Comparison of ENCODE assay signal across 8 cellular contexts in genomic region chr15:90059208-90059985, GRCh38. TPM values are rescaled to one million over a fixed set of nuclear protein-coding genes. Genes with fewer than 3 reads are reported as not detected.
DNase-seq lines count a peak whose midpoint lies in the region; ATAC-seq and TF ChIP-seq lines count a peak whose summit lies in the region.

No MANE protein-coding gene starts in this region.

- no peaks in the 10 kb centered on the region for H3K27me3 Mint-ChIP-seq in activated T-helper 17 cell treated with anti-CD3 and anti-CD28 coated beads, Interleukin-2, amount 50 U/mL, for 72 hours

- H3K27me3 ChIP-seq in OCI-LY3 (ENCODE audit: low read depth, low read length) = no peaks in the 10 kb centered on the region

- H3K9me3 ChIP-seq in OCI-LY3 (ENCODE audit: insufficient read depth, low read length) = no peaks in the 10 kb centered on the region

- H3K9me3 Mint-ChIP-seq in activated T-helper 17 cell treated with anti-CD3 and anti-CD28 coated beads, Interleukin-2, amount 50 U/mL, for 72 hours = no peaks in the 10 kb centered on the region

- no peak for TF ChIP-seq CTCF in OCI-LY3 (IDR thresholded peaks at IDR 0.05; ENCODE audit: low read depth, low read length)

- H3K9ac ChIP-seq in OCI-LY3 (ENCODE audit: low read length) = peak overlapping the region; percentile 91

- H3K27ac Mint-ChIP-seq in activated T-helper 17 cell treated with anti-CD3 and anti-CD28 coated beads, Interleukin-2, amount 50 U/mL, for 72 hours = peak overlapping the region; percentile 86

- no peaks in the 10 kb centered on the region for H3K36me3 Mint-ChIP-seq in activated T-helper 17 cell treated with anti-CD3 and anti-CD28 coated beads, Interleukin-2, amount 50 U/mL, for 72 hours (ENCODE audit: low read depth)

- no peaks in the 10 kb centered on the region for H4K20me1 ChIP-seq in OCI-LY3 (ENCODE audit: insufficient read depth, low read length)

- peaks cover 37% of the 10 kb centered on the region for H3K4me1 Mint-ChIP-seq in activated T-helper 17 cell treated with anti-CD3 and anti-CD28 coated beads, Interleukin-2, amount 50 U/mL, for 72 hours

- H3K4me2 ChIP-seq in OCI-LY3 (ENCODE audit: low read length) = peak overlapping the region; percentile 50

- H3K79me2 ChIP-seq in OCI-LY3 (ENCODE audit: low read length) = peaks cover 92% of the 10 kb centered on the region

- H3K4me3 Mint-ChIP-seq in activated T-helper 17 cell treated with anti-CD3 and anti-CD28 coated beads, Interleukin-2, amount 50 U/mL, for 72 hours = peak overlapping the region; percentile 61

- ATAC-seq in GM18502 (IDR thresholded peaks at IDR 0.05; ENCODE audit: poor library complexity, unreplicated experiment) (peak; percentile 84), HG02852 (IDR thresholded peaks at IDR 0.05; ENCODE audit: unreplicated experiment) (peak; percentile 82)
- ATAC-seq in activated T-helper 17 cell treated with anti-CD3 and anti-CD28 coated beads, Interleukin-2, amount 50 U/mL, for 72 hours (replicated peaks) = peak; percentile 95

- H3K36me3 ChIP-seq in OCI-LY3 (replicated peaks; ENCODE audit: low read depth, low read length) = peaks cover 21% of the 10 kb centered on the region

- H3K4me3 ChIP-seq in OCI-LY3 (ENCODE audit: low read length) = peak overlapping the region; percentile 23

- peaks cover 94% of the 10 kb centered on the region for H3K4me1 ChIP-seq in OCI-LY3 (ENCODE audit: low read length)

- H2AFZ ChIP-seq in OCI-LY3 (ENCODE audit: low read depth, low read length) = no peak overlapping the region

- H3K27ac ChIP-seq in OCI-LY3 (ENCODE audit: low read length) = peak overlapping the region; percentile 98

- DNase-seq in iPS DF 19.7 (ENCODE audit: low read depth, low spot score) (peak; percentile 67), NCI-H1417 (lab: John Stamatoyannopoulos, UW) (no peak), NCI-H1930 (lab: John Stamatoyannopoulos, UW) (no peak)
- DNase-seq in stimulated activated CD4-positive, alpha-beta T cell treated with anti-CD3 and anti-CD28 coated beads, Interleukin-2, amount 100 ng/mL, for 24 hours = peak; percentile 83 to 86

RNA-seq across cellular contexts. Expression of gene IDH2, which starts 42.9 kb away (rescaled TPM):
- total RNA-seq in activated T-helper 17 cell treated with anti-CD3 and anti-CD28 coated beads, Interleukin-2, amount 50 U/mL, for 72 hours = 10 to 100 TPM; 53.5 to 75.6 TPM

RNA-seq across cellular contexts. Expression of gene ZNF710, which starts 58.3 kb away (rescaled TPM):
- total RNA-seq in activated T-helper 17 cell treated with anti-CD3 and anti-CD28 coated beads, Interleukin-2, amount 50 U/mL, for 72 hours = 10 to 100 TPM; 12.2 to 15.4 TPM

Comparison
In these comparisons a context has a peak if more than half of its experiments do, and no peak if none do; other contexts are left out.
1. DNase-seq: peak in iPS DF 19.7 (single experiment) and stimulated activated CD4-positive, alpha-beta T cell treated with anti-CD3 and anti-CD28 coated beads, Interleukin-2, amount 100 ng/mL, for 24 hours (2 of 2); none in NCI-H1417 (0 of 3) and NCI-H1930 (0 of 2).
2. Peak in every context shown above with its lines, with median percentiles within 50 percentile points of each other: ATAC-seq.